In genomic region chr20:9557411-9557810, GRCh38 we compare ENCODE assay signal across 26 cellular contexts. TPM values are rescaled to one million over a fixed set of nuclear protein-coding genes. Genes with fewer than 3 reads are reported as not detected.
"Had no signal": no experiment of that assay in that cellular context is flagged by ENCODE, and none has a peak within 500 bp of the region (broad histone marks: within the 10 kb centered on the region; RNA-seq: fewer than 3 reads in every experiment).

No MANE protein-coding gene starts in this region.

- H3K4me3 ChIP-seq: colonic mucosa, coronary artery, dorsolateral prefrontal cortex, esophagus muscularis mucosa, esophagus squamous epithelium, gastrocnemius medialis, gastroesophageal sphincter, heart left ventricle, heart right ventricle had no signal

- H3K9me3 ChIP-seq: colonic mucosa, esophagus muscularis mucosa, esophagus squamous epithelium, gastrocnemius medialis had no signal

- DNase-seq: colonic mucosa; cortex of kidney; dermis blood vessel endothelial cell; dorsolateral prefrontal cortex; effector CD4-positive, alpha-beta T cell; effector CD8-positive, alpha-beta T cell; effector memory CD4-positive, alpha-beta T cell; effector memory CD8-positive, alpha-beta T cell; endodermal cell; erythroblast; esophagus squamous epithelium; foreskin fibroblast; foreskin keratinocyte; foreskin melanocyte; gastrocnemius medialis; glutamatergic neuron; heart left ventricle; heart right ventricle had no signal

- H3K36me3 ChIP-seq: colonic mucosa, esophagus muscularis mucosa, esophagus squamous epithelium, gastrocnemius medialis, gastroesophageal sphincter, heart left ventricle, heart right ventricle had no signal

- H3K27ac ChIP-seq: colonic mucosa, coronary artery, dorsolateral prefrontal cortex, epithelial cell of prostate, esophagus muscularis mucosa, esophagus squamous epithelium, foreskin keratinocyte, gastrocnemius medialis, gastroesophageal sphincter, heart left ventricle, heart right ventricle had no signal

- H3K27me3 ChIP-seq: colonic mucosa, dorsolateral prefrontal cortex, foreskin keratinocyte had no signal

- H3K4me1 ChIP-seq: colonic mucosa, esophagus muscularis mucosa, esophagus squamous epithelium, foreskin keratinocyte, gastrocnemius medialis, gastroesophageal sphincter, heart left ventricle, heart right ventricle had no signal

RNA-seq across cellular contexts. Expression of gene LAMP5, which starts 43.0 kb away (rescaled TPM):
- total RNA-seq: endothelial cell of umbilical vein, esophagus mucosa, esophagus squamous epithelium, fibroblast of villous mesenchyme, foreskin keratinocyte, gastrocnemius medialis, gastroesophageal sphincter, glomerular endothelial cell had no signal
- polyA plus RNA-seq: endothelial cell of umbilical vein, foreskin keratinocyte had no signal
